16 cellular contexts compared by ENCODE assay signal in genomic region chr18:36527740-36528455, GRCh38.
DNase-seq lines count a peak whose midpoint lies in the region; ATAC-seq, FAIRE-seq and TF ChIP-seq lines count a peak whose summit lies in the region.
"Had no signal": no experiment of that assay in that cellular context is flagged by ENCODE, and none has a peak within 500 bp of the region (broad histone marks: within the 10 kb centered on the region; RNA-seq: fewer than 3 reads in every experiment).

No MANE protein-coding gene starts in this region.

- TF ChIP-seq EP300 in HepG2 (IDR thresholded peaks at IDR 0.05; ENCODE audit: low read depth in 2 of 2, low read length in 2 of 2) (peak in 1 of 2 experiments; percentile 11; a peak in 1 of 4 replicates), HepG2 (CRISPR knock-in tag; IDR thresholded peaks at IDR 0.05; ENCODE audit: borderline replicate concordance) (no peak)

- CTCF ChIA-PET in HepG2 (lab: Yijun Ruan, JAX; ENCODE audit: low intra/inter-chr PET ratio, low total read pairs), result no interaction called here
- CTCF ChIA-PET in activated CD8-positive, alpha-beta memory T cell treated with anti-CD3 and anti-CD28 coated beads, Interleukin-2, amount 10 ng/mL, durations not matched to agents 7 days and 5 days (lab: Charles Lee), result no interaction called here

- no peaks in the 10 kb centered on the region for H3K27me3 Mint-ChIP-seq in activated CD8-positive, alpha-beta memory T cell treated with anti-CD3 and anti-CD28 coated beads, Interleukin-2, amount 10 ng/mL, durations not matched to agents 7 days and 5 days

- no peak for TF ChIP-seq POLR2A in HepG2 (IDR thresholded peaks at IDR 0.05; ENCODE audit: insufficient read depth in 1 of 2, low read depth in 2 of 2, low read length in 2 of 2)

- no peaks in the 10 kb centered on the region for H3K79me2 ChIP-seq in HepG2 (ENCODE audit: insufficient read depth, low read length)

- 0 out of 2 replicates have a peak overlapping the region, but pooled peaks have one; percentile 2 for H3K4me2 ChIP-seq in HepG2 (ENCODE audit: low read depth, low read length)

- H3K4me1 ChIP-seq in HepG2 (ENCODE audit: insufficient read depth, low read length) (peaks cover 16% of the 10 kb centered on the region), SJCRH30 (no peaks in the 10 kb centered on the region)

- H3K4me3 Mint-ChIP-seq in activated CD8-positive, alpha-beta memory T cell treated with anti-CD3 and anti-CD28 coated beads, Interleukin-2, amount 10 ng/mL, durations not matched to agents 7 days and 5 days, result no peak overlapping the region

- TF ChIP-seq CTCF in HepG2 (CRISPR knock-in tag; IDR thresholded peaks at IDR 0.05), result no peak

- TF ChIP-seq RAD21 in HepG2 (CRISPR knock-in tag; IDR thresholded peaks at IDR 0.05), result no peak

- H3K4me1 Mint-ChIP-seq in activated CD8-positive, alpha-beta memory T cell treated with anti-CD3 and anti-CD28 coated beads, Interleukin-2, amount 10 ng/mL, durations not matched to agents 7 days and 5 days, result no peaks in the 10 kb centered on the region

- no peaks in the 10 kb centered on the region for H4K20me1 ChIP-seq in HepG2 (ENCODE audit: insufficient read depth, low read length)

- H3K27ac ChIP-seq in HepG2 (ENCODE audit: extremely low read length, insufficient read depth, low read length) (no peak overlapping the region), SJCRH30 (no peak overlapping the region)

- POLR2A ChIA-PET in HepG2 (lab: Yijun Ruan, JAX), result no interaction called here

- H3K9me3 ChIP-seq in HepG2 (ENCODE audit: low read length) (no peaks in the 10 kb centered on the region), SJCRH30 (replicated peaks) (no peaks in the 10 kb centered on the region)

- H3K27me3 ChIP-seq in HepG2 (ENCODE audit: control insufficient read depth in 1 of 2, insufficient read depth in 2 of 2, low read length in 2 of 2) (peaks cover 0 to 10% of the 10 kb centered on the region in 2 experiments; a peak in 1 of 5 replicates), SJCRH30 (no peaks in the 10 kb centered on the region)

- H3K36me3 Mint-ChIP-seq in activated CD8-positive, alpha-beta memory T cell treated with anti-CD3 and anti-CD28 coated beads, Interleukin-2, amount 10 ng/mL, durations not matched to agents 7 days and 5 days, result no peaks in the 10 kb centered on the region

- no peak for DNase-seq in left ventricle myocardium superior
- no peak for DNase-seq in Right ventricle myocardium superior
- DNase-seq in RPMI7951 (ENCODE audit: low read depth), result peak; percentile 39
- peak; percentile 36 for DNase-seq in HepG2 (ENCODE audit: low spot score)
- DNase-seq in SJCRH30, result no peak
- no peak for DNase-seq in activated CD8-positive, alpha-beta memory T cell treated with anti-CD3 and anti-CD28 coated beads, Interleukin-2, amount 10 ng/mL, durations not matched to agents 7 days and 5 days
- DNase-seq: C1 segment of cervical spinal cord, NCI-H146, NCI-H345, NCI-H526 treated with DMSO at 0.1 percent for 48 hours, SHP77 treated with DMSO at 0.1 percent for 48 hours had no signal

- no peak overlapping the region for H3K27ac Mint-ChIP-seq in activated CD8-positive, alpha-beta memory T cell treated with anti-CD3 and anti-CD28 coated beads, Interleukin-2, amount 10 ng/mL, durations not matched to agents 7 days and 5 days

- H3K36me3 ChIP-seq in HepG2 (replicated peaks in 1 of 2; ENCODE audit: control insufficient read depth in 1 of 2, insufficient read depth in 2 of 2, low read length in 2 of 2) (no peaks in the 10 kb centered on the region), SJCRH30 (no peaks in the 10 kb centered on the region)

- no peaks in the 10 kb centered on the region for H3K9me3 Mint-ChIP-seq in activated CD8-positive, alpha-beta memory T cell treated with anti-CD3 and anti-CD28 coated beads, Interleukin-2, amount 10 ng/mL, durations not matched to agents 7 days and 5 days (ENCODE audit: low read depth)

- intact Hi-C loops in left ventricle myocardium superior (cut with micrococcal nuclease), result no loop called here
- intact Hi-C loops in Right ventricle myocardium superior (cut with DNase I), result no loop called here
- intact Hi-C loops in HepG2 (cut with micrococcal nuclease; ENCODE audit: unreplicated experiment), result no loop called here

- no peak overlapping the region for H3K9ac ChIP-seq in HepG2 (ENCODE audit: insufficient read depth, low read depth, low read length)

- H3K4me3 ChIP-seq in HepG2 (replicated peaks in 1 of 3; ENCODE audit: insufficient read depth in 1 of 3, low read depth in 2 of 3, low read length in 3 of 3) (no peak overlapping the region), SJCRH30 (no peak overlapping the region)

- no peak for FAIRE-seq in HepG2 (lab: Jason Lieb, UNC)
- FAIRE-seq: A204.1, H54 had no signal

- no peak overlapping the region for H2AFZ ChIP-seq in HepG2 (ENCODE audit: low read length)

- 0% methylated on average over 2 of the region's 2 CpGs for WGBS in HepG2 (ENCODE audit: low lambda C conversion rate)

- in situ Hi-C loops in HepG2 (cut with HindIII; ENCODE audit: extremely low pct_ligation_motif_present, low pct_unique_long_range_greater_than_20kb), result no loop called here

- no TSS peak for BruUV-seq in HepG2 (replicated peaks; lab: Mats Ljungman, UMichigan)

- ATAC-seq in left ventricle myocardium superior (peak; percentile 17), Right ventricle myocardium superior (ENCODE audit: poor library complexity) (no peak), HepG2 (peak; percentile 92), GM19452 (IDR thresholded peaks at IDR 0.05; ENCODE audit: unreplicated experiment) (no peak), HG03095 (IDR thresholded peaks at IDR 0.05; ENCODE audit: unreplicated experiment) (no peak)
- ATAC-seq in activated CD8-positive, alpha-beta memory T cell treated with anti-CD3 and anti-CD28 coated beads, Interleukin-2, amount 10 ng/mL, durations not matched to agents 7 days and 5 days, result no peak
- ATAC-seq: Panc1 had no signal

TF ChIP-seq in HepG2, 621 proteins besides CTCF, POLR2A, EP300 and RAD21 (continues in another document):
- TF ChIP-seq HNF4G (IDR thresholded peaks at IDR 0.05; ENCODE audit: borderline replicate concordance, low read depth, low read length) (peak; percentile 44; the same call in 1 of the 2 replicates), HNF4G (CRISPR knock-in tag; IDR thresholded peaks at IDR 0.05; ENCODE audit: borderline replicate concordance, low read depth) (peak; percentile 64; the same call in 1 of the 2 replicates), ZNF343 (CRISPR knock-in tag; IDR thresholded peaks at IDR 0.05) (no peak), ATF3 (CRISPR knock-in tag; IDR thresholded peaks at IDR 0.05) (peak; percentile 64; the same call in 1 of the 2 replicates), ARID5B (CRISPR knock-in tag; IDR thresholded peaks at IDR 0.05) (peak; percentile 55), NR2F6 (IDR thresholded peaks at IDR 0.05) (no peak), NR2F6 (CRISPR knock-in tag; IDR thresholded peaks at IDR 0.05) (0 out of 2 replicates have a peak, but pooled peaks have one; percentile 19), TRIM24 (CRISPR knock-in tag; IDR thresholded peaks at IDR 0.05) (0 out of 2 replicates have a peak, but pooled peaks have one; percentile 19), HNF4A (CRISPR knock-in tag; IDR thresholded peaks at IDR 0.05) (peak; percentile 77), FOXK1 (CRISPR knock-in tag; IDR thresholded peaks at IDR 0.05; ENCODE audit: borderline replicate concordance, low read depth) (peak; percentile 18; the same call in 1 of the 2 replicates), FOXA3 (CRISPR knock-in tag; IDR thresholded peaks at IDR 0.05) (peak; percentile 56; the same call in 1 of the 2 replicates), HOMEZ (CRISPR knock-in tag; IDR thresholded peaks at IDR 0.05; ENCODE audit: low read depth) (peak; percentile 50; the same call in 1 of the 2 replicates)

Comparison
In these comparisons a context has a peak if more than half of its experiments do, and no peak if none do; other contexts are left out.
1. ATAC-seq: peak in left ventricle myocardium superior (single experiment) and HepG2 (single experiment); none in Right ventricle myocardium superior (single experiment), GM19452 (single experiment), HG03095 (single experiment) and activated CD8-positive, alpha-beta memory T cell treated with anti-CD3 and anti-CD28 coated beads, Interleukin-2, amount 10 ng/mL, durations not matched to agents 7 days and 5 days (single experiment).
2. DNase-seq: peak in RPMI7951 (single experiment) and HepG2 (single experiment); none in left ventricle myocardium superior (single experiment), Right ventricle myocardium superior (single experiment), SJCRH30 (0 of 2) and activated CD8-positive, alpha-beta memory T cell treated with anti-CD3 and anti-CD28 coated beads, Interleukin-2, amount 10 ng/mL, durations not matched to agents 7 days and 5 days (single experiment).